Comparison of ENCODE assay signal across 24 cellular contexts in genomic region chr5:36496471-36496870, GRCh38.
DNase-seq lines count a peak whose midpoint lies in the region; ATAC-seq and TF ChIP-seq lines count a peak whose summit lies in the region.
"Had no signal": no experiment of that assay in that cellular context is flagged by ENCODE, and none has a peak within 500 bp of the region (broad histone marks: within the 10 kb centered on the region; RNA-seq: fewer than 3 reads in every experiment).

No MANE protein-coding gene starts in this region.

- H3K9me3 Mint-ChIP-seq in osteocyte (ENCODE audit: unreplicated experiment) = no peaks in the 10 kb centered on the region
- no peaks in the 10 kb centered on the region for H3K9me3 Mint-ChIP-seq in activated CD4-positive, alpha-beta T cell treated with anti-CD3 and anti-CD28 coated beads for 36 hours (ENCODE audit: low read depth)
- H3K9me3 Mint-ChIP-seq: CD4-positive, alpha-beta memory T cell; HFFc6 had no signal

- CTCF ChIA-PET in activated CD4-positive, alpha-beta T cell treated with anti-CD3 and anti-CD28 coated beads for 36 hours (lab: Charles Lee) = interaction anchor here (3.0 kb wide), 1 partner anchor 10 kb away, joined by 9 read pairs; no protein-coding TSS in a partner anchor

- peak; percentile 63 for DNase-seq in Ammon's horn (ENCODE audit: low spot score)
- DNase-seq in caudate nucleus (lab: John Stamatoyannopoulos, UW) = peak in 10 of 61 donors; percentile 2 to 34 (median 12)
- peak; percentile 57 for DNase-seq in putamen (ENCODE audit: low spot score)
- no peak for DNase-seq in NCI-H187 (lab: John Stamatoyannopoulos, UW)
- DNase-seq in osteocyte (ENCODE audit: extremely low spot score, unreplicated experiment) = no peak
- DNase-seq in activated CD4-positive, alpha-beta T cell treated with anti-CD3 and anti-CD28 coated beads for 36 hours = no peak
- DNase-seq: CD4-positive, alpha-beta memory T cell; COR-L47; DMS79; EL; GF-D8; HFFc6; Karpas-422; NCI-H1092 treated with DMSO at 0.1 percent for 48 hours; NCI-H1436 treated with DMSO at 0.1 percent for 48 hours; NCI-H1930; NCI-H2107; NCI-H524; NCI-H774; SIG-M5; SK-N-SH had no signal

- peaks cover 12% of the 10 kb centered on the region for H3K4me1 Mint-ChIP-seq in osteocyte (ENCODE audit: unreplicated experiment)
- H3K4me1 Mint-ChIP-seq in activated CD4-positive, alpha-beta T cell treated with anti-CD3 and anti-CD28 coated beads for 36 hours = no peaks in the 10 kb centered on the region
- H3K4me1 Mint-ChIP-seq: CD4-positive, alpha-beta memory T cell had no signal

- H3K27ac ChIP-seq in caudate nucleus (ENCODE audit: low read depth, low read length) = peak overlapping the region; percentile 24
- H3K27ac ChIP-seq in layer of hippocampus (ENCODE audit: low read depth, low read length) = peak overlapping the region; percentile 4
- H3K27ac ChIP-seq: BLaER1 treated with 17β-estradiol and CSF1 and Interleukin-3, amounts not matched to agents 10 nM and 100 nM had no signal

- intact Hi-C loops in activated CD4-positive, alpha-beta T cell treated with anti-CD3 and anti-CD28 coated beads for 36 hours (cut with DNase I, micrococcal nuclease) = no loop called here

- no peaks in the 10 kb centered on the region for H3K36me3 Mint-ChIP-seq in osteocyte (ENCODE audit: unreplicated experiment)
- no peaks in the 10 kb centered on the region for H3K36me3 Mint-ChIP-seq in activated CD4-positive, alpha-beta T cell treated with anti-CD3 and anti-CD28 coated beads for 36 hours (ENCODE audit: low read depth)
- H3K36me3 Mint-ChIP-seq: CD4-positive, alpha-beta memory T cell had no signal

- H3K27me3 Mint-ChIP-seq in osteocyte (ENCODE audit: unreplicated experiment) = peaks cover 39% of the 10 kb centered on the region
- peaks cover 6% of the 10 kb centered on the region for H3K27me3 Mint-ChIP-seq in activated CD4-positive, alpha-beta T cell treated with anti-CD3 and anti-CD28 coated beads for 36 hours

- no peak overlapping the region for H3K27ac Mint-ChIP-seq in osteocyte (ENCODE audit: unreplicated experiment)
- no peak overlapping the region for H3K27ac Mint-ChIP-seq in activated CD4-positive, alpha-beta T cell treated with anti-CD3 and anti-CD28 coated beads for 36 hours
- H3K27ac Mint-ChIP-seq: CD4-positive, alpha-beta memory T cell; HFFc6 had no signal

- ATAC-seq in activated CD4-positive, alpha-beta T cell treated with anti-CD3 and anti-CD28 coated beads for 36 hours = no peak
- ATAC-seq: HepG2 had no signal

- no peak for TF ChIP-seq CTCF in osteocyte (IDR thresholded peaks at IDR 0.05)

- POLR2A ChIA-PET in activated CD4-positive, alpha-beta T cell treated with anti-CD3 and anti-CD28 coated beads for 36 hours (lab: Charles Lee) = no interaction called here

- H3K4me3 Mint-ChIP-seq in osteocyte (ENCODE audit: unreplicated experiment) = no peak overlapping the region
- H3K4me3 Mint-ChIP-seq in activated CD4-positive, alpha-beta T cell treated with anti-CD3 and anti-CD28 coated beads for 36 hours = no peak overlapping the region
- H3K4me3 Mint-ChIP-seq: CD4-positive, alpha-beta memory T cell; HFFc6 had no signal

- H3K27me3 ChIP-seq in layer of hippocampus (ENCODE audit: control insufficient read depth, insufficient read depth, low read length) = no peaks in the 10 kb centered on the region
- H3K27me3 ChIP-seq: BLaER1 treated with 17β-estradiol and CSF1 and Interleukin-3, amounts not matched to agents 10 nM and 100 nM had no signal

Comparison
In these comparisons a context has a peak if more than half of its experiments do, and no peak if none do; other contexts are left out.
1. DNase-seq: peak in Ammon's horn (single experiment) and putamen (single experiment); none in NCI-H187 (0 of 2), osteocyte (single experiment) and activated CD4-positive, alpha-beta T cell treated with anti-CD3 and anti-CD28 coated beads for 36 hours (single experiment).